In the genomic region with DNA sequence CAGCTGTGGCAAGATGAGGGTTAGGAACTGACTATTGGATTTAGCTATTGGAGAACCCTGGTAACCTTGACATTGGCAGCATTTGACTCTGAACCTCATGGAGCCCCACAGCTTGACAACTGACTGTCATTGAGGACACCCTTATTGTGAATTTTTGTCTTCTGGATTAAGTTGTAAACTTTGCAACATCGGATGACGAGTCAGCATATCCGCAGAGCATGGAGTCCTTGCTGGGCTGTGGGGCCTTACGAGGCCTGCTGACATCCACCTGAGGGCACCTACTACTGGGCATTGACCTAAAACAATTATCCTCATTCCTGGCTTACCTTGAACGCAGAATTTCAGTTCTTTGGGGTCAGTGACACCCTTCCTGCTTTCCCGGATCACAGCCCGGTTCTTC, we compare ENCODE assay signal across 18 cellular contexts.
A peak's percentile ranks its signal among the peaks of the same experiment; 100 is the strongest.
DNase-seq lines count a peak whose midpoint lies in the region; ATAC-seq, FAIRE-seq and TF ChIP-seq lines count a peak whose summit lies in the region.
"Had no signal": no experiment of that assay in that cellular context is flagged by ENCODE, and none has a peak within 500 bp of the region (broad histone marks: within the 10 kb centered on the region; RNA-seq: fewer than 3 reads in every experiment).

No MANE protein-coding gene starts in this region.

- no peak for ATAC-seq in natural killer cell treated with Interleukin-12 subunit alpha and Interleukin-12 subunit beta and Interleukin-15 and Interleukin-18, amount 100 ng/mL, for 72 hours
- ATAC-seq in natural killer cell = no peak
- no peak for ATAC-seq in K562
- no peak for ATAC-seq in GM19324 (IDR thresholded peaks at IDR 0.05; ENCODE audit: low FRiP score, unreplicated experiment)

- POLR2A ChIA-PET in K562 (lab: Yijun Ruan, JAX) = interaction anchor here (0.6 to 2.1 kb wide), 4 partner anchors 9 to 72 kb away, joined by 3 to 6 read pairs (median 4); no protein-coding TSS in a partner anchor

- H3K36me3 Mint-ChIP-seq in natural killer cell treated with Interleukin-12 subunit alpha and Interleukin-12 subunit beta and Interleukin-15 and Interleukin-18, amount 100 ng/mL, for 72 hours = peaks cover 12% of the 10 kb centered on the region
- H3K36me3 Mint-ChIP-seq in natural killer cell = no peaks in the 10 kb centered on the region
- H3K36me3 Mint-ChIP-seq: CD4-positive, alpha-beta memory T cell had no signal

- peak overlapping the region; percentile 97 to 98 for H3K27ac Mint-ChIP-seq in natural killer cell treated with Interleukin-12 subunit alpha and Interleukin-12 subunit beta and Interleukin-15 and Interleukin-18, amount 100 ng/mL, for 72 hours
- peak overlapping the region in 1 of 2 donors; percentile 31 for H3K27ac Mint-ChIP-seq in natural killer cell
- H3K27ac Mint-ChIP-seq: CD4-positive, alpha-beta memory T cell; HFFc6 had no signal

- H3K4me3 ChIP-seq in K562 (no peak overlapping the region), trophoblast cell (ENCODE audit: low read depth, low read length) (no peak overlapping the region)
- H3K4me3 ChIP-seq: HAP-1 had no signal

- H4K91ac ChIP-seq in trophoblast cell (ENCODE audit: low read depth, low read length) = no peak overlapping the region

- H2AFZ ChIP-seq in K562 (ENCODE audit: low read depth, low read length) = no peak overlapping the region
- H2AFZ ChIP-seq in trophoblast cell (ENCODE audit: insufficient read depth, low read length, poor library complexity) = no peak overlapping the region

- H3K4me1 ChIP-seq in K562 (replicated peaks in 1 of 2; ENCODE audit: control insufficient read depth in 2 of 2, insufficient read depth in 2 of 2, low read length in 2 of 2) (no peaks in the 10 kb centered on the region; a peak in 2 of 5 replicates), trophoblast cell (ENCODE audit: control insufficient read depth in 1 of 2, insufficient read depth in 2 of 2, low read length in 2 of 2) (no peaks in the 10 kb centered on the region)
- H3K4me1 ChIP-seq: HAP-1 had no signal

- peaks cover 6% of the 10 kb centered on the region for H3K9me3 Mint-ChIP-seq in natural killer cell treated with Interleukin-12 subunit alpha and Interleukin-12 subunit beta and Interleukin-15 and Interleukin-18, amount 100 ng/mL, for 72 hours
- no peaks in the 10 kb centered on the region for H3K9me3 Mint-ChIP-seq in natural killer cell
- H3K9me3 Mint-ChIP-seq: CD4-positive, alpha-beta memory T cell; HFFc6 had no signal

- H3K4ac ChIP-seq in trophoblast cell (ENCODE audit: low read depth, low read length) = no peak overlapping the region

- H3K23ac ChIP-seq in trophoblast cell (ENCODE audit: low read length) = no peak overlapping the region

- no peak overlapping the region for H2BK5ac ChIP-seq in trophoblast cell (ENCODE audit: low read depth, low read length, poor library complexity)

- peaks cover 12 to 26% of the 10 kb centered on the region in 2 donors for H3K27me3 Mint-ChIP-seq in natural killer cell treated with Interleukin-12 subunit alpha and Interleukin-12 subunit beta and Interleukin-15 and Interleukin-18, amount 100 ng/mL, for 72 hours
- H3K27me3 Mint-ChIP-seq in natural killer cell (ENCODE audit: low read depth in 2 of 2) = peaks cover 28 to 32% of the 10 kb centered on the region in 2 donors

- peak overlapping the region; percentile 75 for H3K4me3 Mint-ChIP-seq in natural killer cell treated with Interleukin-12 subunit alpha and Interleukin-12 subunit beta and Interleukin-15 and Interleukin-18, amount 100 ng/mL, for 72 hours
- H3K4me3 Mint-ChIP-seq in natural killer cell = no peak overlapping the region
- H3K4me3 Mint-ChIP-seq: CD4-positive, alpha-beta memory T cell; HFFc6 had no signal

- no peak overlapping the region for H4K8ac ChIP-seq in trophoblast cell (ENCODE audit: low read depth, low read length)

- no peak overlapping the region for H3K4me2 ChIP-seq in K562 (ENCODE audit: insufficient read depth, low read length)
- H3K4me2 ChIP-seq in trophoblast cell (ENCODE audit: low read length) = no peak overlapping the region

- FAIRE-seq in K562 (lab: Jason Lieb, UNC) = no peak
- FAIRE-seq: G401.6, GM12892, H54 had no signal

- in situ Hi-C loops in K562 (cut with MboI) = no loop called here

- WGBS in K562 (ENCODE audit: insufficient coverage, low coverage, missing lambda C conversion rate) = 0% methylated on average over 7 of the region's 7 CpGs
- WGBS in trophoblast cell (ENCODE audit: extremely low coverage, insufficient coverage, insufficient read length) = no CpG with 5 or more reads among the region's 7 CpGs

- no peak overlapping the region for H4K12ac ChIP-seq in trophoblast cell (ENCODE audit: low read depth, low read length)

- H3K9ac ChIP-seq in K562 (ENCODE audit: insufficient read depth in 1 of 2, low read depth in 2 of 2, low read length in 2 of 2) (no peak overlapping the region), trophoblast cell (ENCODE audit: low read length) (no peak overlapping the region)

- H2AK5ac ChIP-seq in trophoblast cell (ENCODE audit: low read length) = no peak overlapping the region

- CTCF ChIA-PET in K562 (lab: Yijun Ruan, JAX; ENCODE audit: low intra/inter-chr PET ratio) = no interaction called here

- no peaks in the 10 kb centered on the region for H3K36me3 ChIP-seq in K562 (ENCODE audit: control insufficient read depth, insufficient read depth, low read length)
- H3K36me3 ChIP-seq in trophoblast cell (ENCODE audit: control insufficient read depth in 1 of 2, insufficient read depth in 2 of 2, low read length in 2 of 2) = no peaks in the 10 kb centered on the region
- H3K36me3 ChIP-seq: HAP-1 had no signal

- TF ChIP-seq RAD21 in K562 (CRISPR knock-in tag; conservative IDR thresholded peaks at IDR 0.05 in 1 of 2, IDR thresholded peaks at IDR 0.05 in 1 of 2) = no peak

- H3K9me3 ChIP-seq in K562 (replicated peaks; ENCODE audit: control insufficient read depth, insufficient read depth, low read depth, low read length) (no peaks in the 10 kb centered on the region), trophoblast cell (ENCODE audit: insufficient read depth, low read depth, low read length) (no peaks in the 10 kb centered on the region)
- H3K9me3 ChIP-seq: HAP-1 had no signal

- no peak overlapping the region for H3K27ac ChIP-seq in K562 (ENCODE audit: extremely low read depth, low read depth, low read length)
- no peak overlapping the region for H3K27ac ChIP-seq in trophoblast cell (ENCODE audit: low read depth, low read length)

- H3K18ac ChIP-seq in trophoblast cell (ENCODE audit: low read length) = no peak overlapping the region

- DNase-seq in natural killer cell treated with Interleukin-12 subunit alpha and Interleukin-12 subunit beta and Interleukin-15 and Interleukin-18, amount 100 ng/mL, for 72 hours (ENCODE audit: low spot score) = no peak
- DNase-seq in natural killer cell (no peak), K562 (ENCODE audit: extremely low read depth in 1 of 4, low spot score in 3 of 4) (no peak), trophoblast cell (peak; percentile 37 to 67), NAMALWA (ENCODE audit: low spot score) (no peak)
- DNase-seq: 8988T; C1 segment of cervical spinal cord; CD4-positive, alpha-beta memory T cell; COR-L47; DMS153; DND-41; GOT3 had no signal

- H3K79me1 ChIP-seq in trophoblast cell (ENCODE audit: low read length) = no peaks in the 10 kb centered on the region

- TF ChIP-seq EP300 in K562 (IDR thresholded peaks at IDR 0.05; ENCODE audit: low read length) = no peak

- H3K9me1 ChIP-seq in K562 (ENCODE audit: control insufficient read depth, insufficient read depth, low read length) = no peaks in the 10 kb centered on the region

- no peak for TF ChIP-seq CTCF in natural killer cell (IDR thresholded peaks at IDR 0.05)
- TF ChIP-seq CTCF in K562 (IDR thresholded peaks at IDR 0.05 in 2 of 3, conservative IDR thresholded peaks at IDR 0.05 in 1 of 3; ENCODE audit: insufficient read depth in 2 of 3, low read depth in 1 of 3, low read length in 3 of 3) = no peak

- peaks cover 1% of the 10 kb centered on the region; the same call in 1 of the 2 replicates for H4K20me1 ChIP-seq in K562 (replicated peaks; ENCODE audit: control insufficient read depth, insufficient read depth, low read length)

- no peak overlapping the region for H2BK12ac ChIP-seq in trophoblast cell (ENCODE audit: low read length)

- no peak overlapping the region for H3K14ac ChIP-seq in trophoblast cell (ENCODE audit: low read length)

- peaks cover 24 to 29% of the 10 kb centered on the region in 2 experiments; a peak in 4 of 5 replicates for H3K27me3 ChIP-seq in K562 (ENCODE audit: control insufficient read depth in 2 of 2, insufficient read depth in 2 of 2, low read length in 2 of 2)
- H3K27me3 ChIP-seq in trophoblast cell (ENCODE audit: insufficient read depth, low read length) = peaks cover 3% of the 10 kb centered on the region

- intact Hi-C loops in natural killer cell (cut with micrococcal nuclease) = no loop called here
- intact Hi-C loops in K562 (cut with micrococcal nuclease) = no loop called here

- peaks cover 56 to 64% of the 10 kb centered on the region in 2 donors for H3K4me1 Mint-ChIP-seq in natural killer cell treated with Interleukin-12 subunit alpha and Interleukin-12 subunit beta and Interleukin-15 and Interleukin-18, amount 100 ng/mL, for 72 hours (ENCODE audit: low read depth in 2 of 2)
- peaks cover 13 to 27% of the 10 kb centered on the region in 2 donors for H3K4me1 Mint-ChIP-seq in natural killer cell

- no TSS peak for BruUV-seq in K562 (replicated peaks; lab: Mats Ljungman, UMichigan)

- H3K79me2 ChIP-seq in K562 (ENCODE audit: control insufficient read depth, insufficient read depth, low read length) (no peaks in the 10 kb centered on the region), trophoblast cell (ENCODE audit: control insufficient read depth, insufficient read depth, low read length, poor library complexity) (no peaks in the 10 kb centered on the region)

- no peak for TF ChIP-seq POLR2A in K562 (conservative IDR thresholded peaks at IDR 0.05)

- H2BK120ac ChIP-seq in trophoblast cell (ENCODE audit: insufficient read depth, low read length, poor library complexity) = no peak overlapping the region

TF ChIP-seq in K562, 482 proteins besides CTCF, POLR2A, EP300 and RAD21:
- peak; percentile 14; the same call in 1 of the 2 replicates for TF ChIP-seq C11orf30 (IDR thresholded peaks at IDR 0.05; ENCODE audit: low read depth)
- no peak for TF ChIP-seq TAF15 (IDR thresholded peaks at IDR 0.05; ENCODE audit: low read depth, low read length)
- 0 out of 2 replicates have a peak, but pooled peaks have one; percentile 30 for TF ChIP-seq ZNF316 (IDR thresholded peaks at IDR 0.05)
- TF ChIP-seq MAFG (tag; conservative IDR thresholded peaks at IDR 0.05) = peak; percentile 52; the same call in 1 of the 2 replicates
- TF ChIP-seq ADNP (tag; IDR thresholded peaks at IDR 0.05) = no peak

Comparison
In these comparisons a context has a peak if more than half of its experiments do, and no peak if none do; other contexts are left out.
1. DNase-seq: peak in trophoblast cell (2 of 2); none in natural killer cell treated with Interleukin-12 subunit alpha and Interleukin-12 subunit beta and Interleukin-15 and Interleukin-18, amount 100 ng/mL, for 72 hours (single experiment), natural killer cell (single experiment), K562 (0 of 4) and NAMALWA (single experiment).